In the genomic region with DNA sequence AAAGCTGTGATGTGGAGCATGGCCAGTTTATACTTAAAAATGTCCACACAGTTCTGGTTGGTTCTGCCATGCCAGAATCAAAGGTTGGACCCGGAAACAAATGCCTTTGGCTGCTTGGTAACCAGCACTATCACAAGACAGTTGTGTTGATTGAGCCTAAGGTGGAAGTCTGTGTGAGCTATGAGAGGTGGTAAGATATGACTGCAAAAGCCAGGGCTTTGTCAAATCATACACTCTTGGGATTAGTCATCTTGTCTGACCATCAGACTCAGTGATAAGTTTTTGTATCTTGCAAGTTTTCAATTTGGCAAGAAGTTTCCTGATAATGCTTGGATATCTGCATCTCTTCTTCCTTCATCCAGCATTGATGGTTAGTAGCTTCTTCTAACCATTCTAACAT, we compare ENCODE assay signal across 14 cellular contexts. TPM values are rescaled to one million over a fixed set of nuclear protein-coding genes. Genes with fewer than 3 reads are reported as not detected.
DNase-seq lines count a peak whose midpoint lies in the region; ATAC-seq, FAIRE-seq and TF ChIP-seq lines count a peak whose summit lies in the region.
"Had no signal": no experiment of that assay in that cellular context is flagged by ENCODE, and none has a peak within 500 bp of the region (broad histone marks: within the 10 kb centered on the region; RNA-seq: fewer than 3 reads in every experiment).

No MANE protein-coding gene starts in this region.

- H3K79me1 ChIP-seq in mesenchymal stem cell (replicated peaks; ENCODE audit: low read length, poor library complexity, severe bottlenecking), result no peaks in the 10 kb centered on the region

- no peak overlapping the region for H3K4ac ChIP-seq in mesenchymal stem cell (ENCODE audit: low read depth in 1 of 2, low read length in 2 of 2)

- H3K9me2 ChIP-seq in GM23248 (ENCODE audit: insufficient read depth), result no peaks in the 10 kb centered on the region

- H3K4me2 ChIP-seq in mesenchymal stem cell (ENCODE audit: low read length, poor library complexity, severe bottlenecking) (no peak overlapping the region), GM23248 (ENCODE audit: unreplicated experiment) (no peak overlapping the region)

- H3K36me3 ChIP-seq in mesenchymal stem cell (ENCODE audit: control insufficient read depth in 1 of 2, insufficient read depth in 2 of 2, low read depth in 1 of 2, low read length in 2 of 2) (no peaks in the 10 kb centered on the region), H7 (replicated peaks; ENCODE audit: control insufficient read depth, insufficient read depth, low read length) (no peaks in the 10 kb centered on the region), GM23248 (ENCODE audit: low read depth) (no peaks in the 10 kb centered on the region)
- H3K36me3 ChIP-seq: vagina had no signal

- H4K20me1 ChIP-seq in GM23248 (ENCODE audit: insufficient read depth), result no peaks in the 10 kb centered on the region

- H3K27me3 ChIP-seq in mesenchymal stem cell (ENCODE audit: control insufficient read depth in 1 of 2, insufficient read depth in 1 of 2, low read length in 2 of 2) (no peaks in the 10 kb centered on the region), H7 (ENCODE audit: control insufficient read depth, insufficient read depth, low read length) (no peaks in the 10 kb centered on the region), GM23248 (replicated peaks; ENCODE audit: insufficient read depth) (no peaks in the 10 kb centered on the region)
- H3K27me3 ChIP-seq: vagina had no signal

- no peak overlapping the region for H2BK5ac ChIP-seq in mesenchymal stem cell (ENCODE audit: low read depth, low read length, poor library complexity, severe bottlenecking)

- FAIRE-seq in GM18507 (lab: Jason Lieb, UNC), result peak; percentile 70

- H3K4me3 ChIP-seq in mesenchymal stem cell (ENCODE audit: insufficient read depth in 1 of 2, low read depth in 1 of 2, low read length in 2 of 2) (no peak overlapping the region), H7 (ENCODE audit: insufficient read depth, low read depth, low read length) (no peak overlapping the region), GM23248 (no peak overlapping the region)
- H3K4me3 ChIP-seq: vagina had no signal

- no peaks in the 10 kb centered on the region for H3K9me3 ChIP-seq in mesenchymal stem cell (ENCODE audit: control insufficient read depth, low read length)
- H3K9me3 ChIP-seq in GM23248 (ENCODE audit: low read depth), result no peaks in the 10 kb centered on the region
- H3K9me3 ChIP-seq: vagina had no signal

- H2BK12ac ChIP-seq in mesenchymal stem cell (ENCODE audit: low read length in 2 of 2), result no peak overlapping the region

- 64% methylated on average over 1 of the region's 1 CpG for WGBS in mesenchymal stem cell
- 16 to 21% methylated on average over 1 of the region's 1 CpG for WGBS in GM23248 (ENCODE audit: low coverage in 1 of 2, low lambda C conversion rate in 2 of 2, missing lambda C conversion rate in 2 of 2), 2 experiments

- DNase-seq in GM18507 (ENCODE audit: extremely low spot score, insufficient read length, low read depth) (peak; percentile 7), GM20000 (ENCODE audit: low spot score) (peak; percentile 36), mesenchymal stem cell (no peak), H7 (no peak), GM23248 (no peak), mucosa of gallbladder (ENCODE audit: low spot score) (no peak)
- DNase-seq: glutamatergic neuron; stimulated activated CD8-positive, alpha-beta memory T cell treated with anti-CD3 and anti-CD28 coated beads, Interleukin-4, amount 100 ng/mL, for 48 hours had no signal

- no peak overlapping the region for H3K23ac ChIP-seq in mesenchymal stem cell (ENCODE audit: low read length in 2 of 2)

- H3K27ac ChIP-seq in mesenchymal stem cell (ENCODE audit: low read length, poor library complexity, severe bottlenecking) (no peak overlapping the region), GM23248 (no peak overlapping the region)
- H3K27ac ChIP-seq: vagina had no signal

- no peak overlapping the region for H3K14ac ChIP-seq in mesenchymal stem cell (ENCODE audit: low read length in 2 of 2)

- H2BK120ac ChIP-seq in mesenchymal stem cell (ENCODE audit: low read depth, low read length), result no peak overlapping the region

- in situ Hi-C loops in GM23248 (cut with MboI), result no loop called here

- H3K4me1 ChIP-seq in mesenchymal stem cell (ENCODE audit: control insufficient read depth, insufficient read depth, low read depth, low read length) (no peaks in the 10 kb centered on the region), GM23248 (ENCODE audit: insufficient read depth) (no peaks in the 10 kb centered on the region)
- H3K4me1 ChIP-seq: vagina had no signal

- no peak overlapping the region for H4K8ac ChIP-seq in mesenchymal stem cell (ENCODE audit: low read length)

- H2AFZ ChIP-seq in mesenchymal stem cell (ENCODE audit: low read depth, low read length) (no peak overlapping the region), GM23248 (no peak overlapping the region)

- no peaks in the 10 kb centered on the region for H3F3A ChIP-seq in GM23248 (ENCODE audit: insufficient read depth)

- ATAC-seq in HG02885 (IDR thresholded peaks at IDR 0.05; ENCODE audit: poor library complexity, unreplicated experiment) (peak; percentile 96), HG03571 (IDR thresholded peaks at IDR 0.05; ENCODE audit: unreplicated experiment) (peak; percentile 83)

- no peak overlapping the region for H2BK15ac ChIP-seq in mesenchymal stem cell (ENCODE audit: low read depth, poor library complexity, severe bottlenecking)

- no peaks in the 10 kb centered on the region for H3K79me2 ChIP-seq in GM23248 (ENCODE audit: insufficient read depth)

- no peak overlapping the region for H4K91ac ChIP-seq in mesenchymal stem cell (ENCODE audit: low read length)

- H3K18ac ChIP-seq in mesenchymal stem cell (ENCODE audit: low read depth in 1 of 2, low read length in 2 of 2), result no peak overlapping the region

- no peak overlapping the region for H3K9ac ChIP-seq in mesenchymal stem cell (ENCODE audit: low read length)
- no peak overlapping the region for H3K9ac ChIP-seq in GM23248

- H2AK5ac ChIP-seq in mesenchymal stem cell (ENCODE audit: low read length, severe bottlenecking), result no peak overlapping the region

- no peak for TF ChIP-seq CTCF in GM20000 (IDR thresholded peaks at IDR 0.05; ENCODE audit: extremely low read depth, missing control alignments)

RNA-seq across cellular contexts. Expression of a gene that starts 35.5 kb away (rescaled TPM):
- not detected for polyA plus RNA-seq in mesenchymal stem cell (2013, experiment 1 of 2)
- not detected for polyA plus RNA-seq in mesenchymal stem cell (2013, experiment 2 of 2)
- total RNA-seq in H7 (2014; rRNA removed; shearing (Covaris generic)), result not detected in 2 replicates
- total RNA-seq in GM23248 (2014; rRNA removed; shearing (Covaris generic)), result not detected in 2 replicates
- polyA plus RNA-seq in GM23248 (2016; fragmentation: Nextera tagmentation; extraction: Ambion mirVana), result not detected in 2 replicates
- total RNA-seq in mucosa of gallbladder, result 1.9 TPM
- total RNA-seq: HT-29, SK-MEL-5, vagina had no signal
- polyA plus RNA-seq: BJ had no signal

Comparison
In these comparisons a context has a peak if more than half of its experiments do, and no peak if none do; other contexts are left out.
1. DNase-seq: peak in GM18507 (single experiment) and GM20000 (single experiment); none in mesenchymal stem cell (single experiment), H7 (single experiment), GM23248 (single experiment) and mucosa of gallbladder (single experiment).